In the genomic region with DNA sequence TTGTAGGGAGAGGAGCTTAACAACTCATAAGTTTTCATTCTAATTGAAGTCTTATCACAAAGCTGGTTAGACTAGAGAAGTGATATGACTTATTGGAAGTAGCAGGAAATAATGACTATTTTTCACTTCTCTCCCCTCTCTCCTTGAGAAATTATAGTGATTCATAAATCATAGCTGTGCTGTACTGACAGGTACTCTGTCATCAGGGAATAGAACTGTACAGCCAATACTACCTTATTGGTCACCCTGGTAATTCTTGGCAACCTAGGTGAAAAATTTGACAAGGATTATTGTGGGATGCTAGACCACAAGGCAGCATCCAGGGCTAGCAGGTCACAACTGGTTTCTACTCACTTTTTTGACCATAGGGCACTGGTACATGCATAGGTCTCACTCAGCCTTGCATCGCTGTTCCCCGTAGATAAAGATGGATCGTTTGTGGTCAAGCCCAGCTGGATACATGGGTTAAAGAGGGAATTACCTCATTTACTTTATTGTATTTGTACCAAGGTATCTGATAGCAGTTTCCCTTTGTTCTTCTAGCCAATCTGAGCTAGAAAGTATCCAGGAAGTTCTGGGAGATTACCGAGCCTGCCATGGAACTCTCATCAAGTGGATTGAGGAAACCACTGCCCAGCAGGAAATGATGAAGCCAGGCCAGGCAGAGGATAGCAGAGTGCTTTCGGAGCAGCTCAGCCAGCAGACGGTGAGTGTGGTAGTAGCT, we compare ENCODE assay signal across 13 cellular contexts.
A peak's percentile ranks its signal among the peaks of the same experiment; 100 is the strongest.
DNase-seq lines count a peak whose midpoint lies in the region; ATAC-seq and TF ChIP-seq lines count a peak whose summit lies in the region.
"Had no signal": no experiment of that assay in that cellular context is flagged by ENCODE, and none has a peak within 500 bp of the region (broad histone marks: within the 10 kb centered on the region; RNA-seq: fewer than 3 reads in every experiment).

No MANE protein-coding gene starts in this region.

- no peak for DNase-seq in activated CD8-positive, alpha-beta T cell treated with anti-CD3 and anti-CD28 coated beads for 36 hours
- DNase-seq in activated CD8-positive, alpha-beta T cell treated with anti-CD3 and anti-CD28 coated beads, Interleukin-2, amount 10 ng/mL, durations not matched to agents 7 days and 5 days = no peak
- DNase-seq in T-helper 17 cell (no peak), esophagus muscularis mucosa (ENCODE audit: extremely low spot score) (no peak), pulmonary artery endothelial cell (ENCODE audit: low read depth, low spot score) (peak; percentile 86), epidermal melanocyte (ENCODE audit: insufficient read length, low spot score) (no peak)
- DNase-seq: activated B cell treated with CpG ODN at 0.5 μM for 24 hours; NCI-H1930; stimulated activated CD4-positive, alpha-beta T cell treated with anti-CD3 and anti-CD28 coated beads, Interleukin-1b, Interleukin-23, amount 100 ng/mL, for 48 hours had no signal

- intact Hi-C loops in activated CD8-positive, alpha-beta T cell treated with anti-CD3 and anti-CD28 coated beads for 36 hours (cut with micrococcal nuclease) = no loop called here
- intact Hi-C loops in esophagus muscularis mucosa (cut with DNase I) = no loop called here

- peaks cover 9% of the 10 kb centered on the region for H3K4me1 Mint-ChIP-seq in activated CD8-positive, alpha-beta T cell treated with anti-CD3 and anti-CD28 coated beads for 36 hours (ENCODE audit: low read depth)
- H3K4me1 Mint-ChIP-seq in activated CD8-positive, alpha-beta T cell treated with anti-CD3 and anti-CD28 coated beads, Interleukin-2, amount 10 ng/mL, durations not matched to agents 7 days and 5 days (ENCODE audit: low read depth) = peaks cover 5% of the 10 kb centered on the region
- H3K4me1 Mint-ChIP-seq in T-helper 17 cell = peaks cover 9% of the 10 kb centered on the region
- H3K4me1 Mint-ChIP-seq: activated B cell treated with CpG ODN at 0.5 μM for 24 hours had no signal

- H3K4me1 ChIP-seq in esophagus muscularis mucosa = peaks cover 0 to 17% (median 2%) of the 10 kb centered on the region in 4 donors

- peaks cover 68% of the 10 kb centered on the region for H3K36me3 Mint-ChIP-seq in activated CD8-positive, alpha-beta T cell treated with anti-CD3 and anti-CD28 coated beads for 36 hours (ENCODE audit: low read depth)
- H3K36me3 Mint-ChIP-seq in activated CD8-positive, alpha-beta T cell treated with anti-CD3 and anti-CD28 coated beads, Interleukin-2, amount 10 ng/mL, durations not matched to agents 7 days and 5 days (ENCODE audit: low read depth) = peaks cover 77% of the 10 kb centered on the region
- peaks cover 15% of the 10 kb centered on the region for H3K36me3 Mint-ChIP-seq in T-helper 17 cell (ENCODE audit: low read depth)

- H3K36me3 ChIP-seq in esophagus muscularis mucosa = peaks cover 56 to 99% (median 87%) of the 10 kb centered on the region in 4 donors

- POLR2A ChIA-PET in activated CD8-positive, alpha-beta T cell treated with anti-CD3 and anti-CD28 coated beads for 36 hours (lab: Charles Lee) = no interaction called here
- POLR2A ChIA-PET in activated CD8-positive, alpha-beta T cell treated with anti-CD3 and anti-CD28 coated beads, Interleukin-2, amount 10 ng/mL, durations not matched to agents 7 days and 5 days (lab: Charles Lee) = interaction anchor here (1.0 kb wide), 1 partner anchor 14 kb away, joined by 4 read pairs; no protein-coding TSS in a partner anchor

- H3K9me3 Mint-ChIP-seq in activated CD8-positive, alpha-beta T cell treated with anti-CD3 and anti-CD28 coated beads for 36 hours = no peaks in the 10 kb centered on the region
- no peaks in the 10 kb centered on the region for H3K9me3 Mint-ChIP-seq in activated CD8-positive, alpha-beta T cell treated with anti-CD3 and anti-CD28 coated beads, Interleukin-2, amount 10 ng/mL, durations not matched to agents 7 days and 5 days (ENCODE audit: insufficient read depth)
- H3K9me3 Mint-ChIP-seq: activated B cell treated with CpG ODN at 0.5 μM for 24 hours; activated T-helper 1 cell treated with anti-CD3 and anti-CD28 coated beads, Interleukin-12 subunit alpha, Interleukin-12 subunit beta, Interleukin-2, Interleukin-4 antibody, amounts not matched to agents 30 ng/mL and 10 ng/mL and 1 ng/mL, durations not matched to agents 14 hours and 24 hours and 36 hours had no signal

- TF ChIP-seq POLR2A in esophagus muscularis mucosa (IDR thresholded peaks at IDR 0.05; ENCODE audit: low read depth) = no peak

- no peaks in the 10 kb centered on the region for H3K27me3 Mint-ChIP-seq in activated CD8-positive, alpha-beta T cell treated with anti-CD3 and anti-CD28 coated beads for 36 hours
- H3K27me3 Mint-ChIP-seq in activated CD8-positive, alpha-beta T cell treated with anti-CD3 and anti-CD28 coated beads, Interleukin-2, amount 10 ng/mL, durations not matched to agents 7 days and 5 days (ENCODE audit: low read depth) = no peaks in the 10 kb centered on the region
- no peaks in the 10 kb centered on the region for H3K27me3 Mint-ChIP-seq in T-helper 17 cell
- H3K27me3 Mint-ChIP-seq: activated B cell treated with CpG ODN at 0.5 μM for 24 hours had no signal

- CTCF ChIA-PET in activated CD8-positive, alpha-beta T cell treated with anti-CD3 and anti-CD28 coated beads for 36 hours (lab: Charles Lee) = interaction anchor here (0.9 to 1.1 kb wide), 3 partner anchors 8 to 126 kb away, joined by 3 read pairs; no protein-coding TSS in a partner anchor
- CTCF ChIA-PET in activated CD8-positive, alpha-beta T cell treated with anti-CD3 and anti-CD28 coated beads, Interleukin-2, amount 10 ng/mL, durations not matched to agents 7 days and 5 days (lab: Charles Lee) = interaction anchor here (0.8 to 1.6 kb wide), 3 partner anchors 20 to 135 kb away, joined by 3 read pairs; no protein-coding TSS in a partner anchor

- peak overlapping the region in 3 of 4 donors; percentile 5 to 11 (median 8) for H3K27ac ChIP-seq in esophagus muscularis mucosa (replicated peaks in 1 of 4)

- 72% methylated on average over 6 of the region's 6 CpGs for WGBS in esophagus muscularis mucosa

- TF ChIP-seq CTCF in activated CD8-positive, alpha-beta T cell treated with anti-CD3 and anti-CD28 coated beads for 36 hours (IDR thresholded peaks at IDR 0.05) = no peak
- no peak for TF ChIP-seq CTCF in esophagus muscularis mucosa (IDR thresholded peaks at IDR 0.05)

- H3K4me3 Mint-ChIP-seq in activated CD8-positive, alpha-beta T cell treated with anti-CD3 and anti-CD28 coated beads for 36 hours = no peak overlapping the region
- H3K4me3 Mint-ChIP-seq in activated CD8-positive, alpha-beta T cell treated with anti-CD3 and anti-CD28 coated beads, Interleukin-2, amount 10 ng/mL, durations not matched to agents 7 days and 5 days = no peak overlapping the region
- H3K4me3 Mint-ChIP-seq in T-helper 17 cell = no peak overlapping the region
- H3K4me3 Mint-ChIP-seq: activated B cell treated with CpG ODN at 0.5 μM for 24 hours; activated T-helper 1 cell treated with anti-CD3 and anti-CD28 coated beads, Interleukin-12 subunit alpha, Interleukin-12 subunit beta, Interleukin-2, Interleukin-4 antibody, amounts not matched to agents 30 ng/mL and 10 ng/mL and 1 ng/mL, durations not matched to agents 14 hours and 24 hours and 36 hours had no signal

- TF ChIP-seq EP300 in esophagus muscularis mucosa (IDR thresholded peaks at IDR 0.05) = no peak

- H3K27me3 ChIP-seq in esophagus muscularis mucosa = no peaks in the 10 kb centered on the region

- H3K9me3 ChIP-seq in T-helper 17 cell (ENCODE audit: control insufficient read depth, low read length, poor library complexity, severe bottlenecking) = no peaks in the 10 kb centered on the region
- H3K9me3 ChIP-seq in esophagus muscularis mucosa = no peaks in the 10 kb centered on the region

- no peak for ATAC-seq in activated CD8-positive, alpha-beta T cell treated with anti-CD3 and anti-CD28 coated beads for 36 hours
- no peak for ATAC-seq in activated CD8-positive, alpha-beta T cell treated with anti-CD3 and anti-CD28 coated beads, Interleukin-2, amount 10 ng/mL, durations not matched to agents 7 days and 5 days
- ATAC-seq in T-helper 17 cell (no peak), esophagus mucosa (no peak), GM21786 (IDR thresholded peaks at IDR 0.05; ENCODE audit: unreplicated experiment) (no peak)
- ATAC-seq: SK-N-SH treated with all-trans-retinoic acid at 6 μM for 48 hours had no signal

- H3K27ac Mint-ChIP-seq in activated CD8-positive, alpha-beta T cell treated with anti-CD3 and anti-CD28 coated beads for 36 hours = peak overlapping the region; percentile 35
- H3K27ac Mint-ChIP-seq in activated CD8-positive, alpha-beta T cell treated with anti-CD3 and anti-CD28 coated beads, Interleukin-2, amount 10 ng/mL, durations not matched to agents 7 days and 5 days = no peak overlapping the region
- peak overlapping the region; percentile 45 for H3K27ac Mint-ChIP-seq in T-helper 17 cell
- H3K27ac Mint-ChIP-seq: activated B cell treated with CpG ODN at 0.5 μM for 24 hours had no signal

- no peak overlapping the region for H3K4me3 ChIP-seq in esophagus muscularis mucosa
